In genomic region chrX:118153270-118153669, GRCh38 we compare ENCODE assay signal across 7 cellular contexts.
"Had no signal": no experiment of that assay in that cellular context is flagged by ENCODE, and none has a peak within 500 bp of the region (broad histone marks: within the 10 kb centered on the region; RNA-seq: fewer than 3 reads in every experiment).

No MANE protein-coding gene starts in this region.

- H2AFZ ChIP-seq: GM23338 had no signal

- FAIRE-seq: H1, H54, HTR-8/SVneo had no signal

- H3K4me2 ChIP-seq: GM23338 had no signal

- H3K4me3 ChIP-seq: GM23338 had no signal

- DNase-seq: H9, HCEC 1CT, IMR-90 had no signal

- ATAC-seq: GM23338 had no signal
